3 cellular contexts compared by ENCODE assay signal in the genomic region with DNA sequence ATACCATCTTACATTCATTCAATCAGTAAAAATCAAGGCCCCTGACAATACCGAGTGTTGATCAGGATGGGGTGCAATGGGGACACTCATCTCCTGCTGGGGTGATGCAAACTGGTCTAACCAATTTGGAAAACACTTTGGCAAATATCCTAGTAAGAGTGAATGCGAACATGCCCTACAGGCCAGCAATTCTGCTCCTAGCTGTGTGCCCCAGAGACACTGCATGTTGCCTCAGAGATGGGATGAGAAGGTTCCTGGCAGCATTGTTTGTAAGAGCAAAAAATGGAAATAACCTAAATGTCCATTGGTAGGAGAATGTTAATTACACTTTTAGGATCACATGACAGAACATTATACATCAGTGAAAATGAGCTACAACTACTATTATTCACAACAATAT.
TF ChIP-seq lines count a peak whose summit lies in the region.

No MANE protein-coding gene starts in this region.

TF ChIP-seq in GM23338, 12 proteins besides CTCF, POLR2A, EP300 and RAD21:
- TF ChIP-seq, protein P1, sequence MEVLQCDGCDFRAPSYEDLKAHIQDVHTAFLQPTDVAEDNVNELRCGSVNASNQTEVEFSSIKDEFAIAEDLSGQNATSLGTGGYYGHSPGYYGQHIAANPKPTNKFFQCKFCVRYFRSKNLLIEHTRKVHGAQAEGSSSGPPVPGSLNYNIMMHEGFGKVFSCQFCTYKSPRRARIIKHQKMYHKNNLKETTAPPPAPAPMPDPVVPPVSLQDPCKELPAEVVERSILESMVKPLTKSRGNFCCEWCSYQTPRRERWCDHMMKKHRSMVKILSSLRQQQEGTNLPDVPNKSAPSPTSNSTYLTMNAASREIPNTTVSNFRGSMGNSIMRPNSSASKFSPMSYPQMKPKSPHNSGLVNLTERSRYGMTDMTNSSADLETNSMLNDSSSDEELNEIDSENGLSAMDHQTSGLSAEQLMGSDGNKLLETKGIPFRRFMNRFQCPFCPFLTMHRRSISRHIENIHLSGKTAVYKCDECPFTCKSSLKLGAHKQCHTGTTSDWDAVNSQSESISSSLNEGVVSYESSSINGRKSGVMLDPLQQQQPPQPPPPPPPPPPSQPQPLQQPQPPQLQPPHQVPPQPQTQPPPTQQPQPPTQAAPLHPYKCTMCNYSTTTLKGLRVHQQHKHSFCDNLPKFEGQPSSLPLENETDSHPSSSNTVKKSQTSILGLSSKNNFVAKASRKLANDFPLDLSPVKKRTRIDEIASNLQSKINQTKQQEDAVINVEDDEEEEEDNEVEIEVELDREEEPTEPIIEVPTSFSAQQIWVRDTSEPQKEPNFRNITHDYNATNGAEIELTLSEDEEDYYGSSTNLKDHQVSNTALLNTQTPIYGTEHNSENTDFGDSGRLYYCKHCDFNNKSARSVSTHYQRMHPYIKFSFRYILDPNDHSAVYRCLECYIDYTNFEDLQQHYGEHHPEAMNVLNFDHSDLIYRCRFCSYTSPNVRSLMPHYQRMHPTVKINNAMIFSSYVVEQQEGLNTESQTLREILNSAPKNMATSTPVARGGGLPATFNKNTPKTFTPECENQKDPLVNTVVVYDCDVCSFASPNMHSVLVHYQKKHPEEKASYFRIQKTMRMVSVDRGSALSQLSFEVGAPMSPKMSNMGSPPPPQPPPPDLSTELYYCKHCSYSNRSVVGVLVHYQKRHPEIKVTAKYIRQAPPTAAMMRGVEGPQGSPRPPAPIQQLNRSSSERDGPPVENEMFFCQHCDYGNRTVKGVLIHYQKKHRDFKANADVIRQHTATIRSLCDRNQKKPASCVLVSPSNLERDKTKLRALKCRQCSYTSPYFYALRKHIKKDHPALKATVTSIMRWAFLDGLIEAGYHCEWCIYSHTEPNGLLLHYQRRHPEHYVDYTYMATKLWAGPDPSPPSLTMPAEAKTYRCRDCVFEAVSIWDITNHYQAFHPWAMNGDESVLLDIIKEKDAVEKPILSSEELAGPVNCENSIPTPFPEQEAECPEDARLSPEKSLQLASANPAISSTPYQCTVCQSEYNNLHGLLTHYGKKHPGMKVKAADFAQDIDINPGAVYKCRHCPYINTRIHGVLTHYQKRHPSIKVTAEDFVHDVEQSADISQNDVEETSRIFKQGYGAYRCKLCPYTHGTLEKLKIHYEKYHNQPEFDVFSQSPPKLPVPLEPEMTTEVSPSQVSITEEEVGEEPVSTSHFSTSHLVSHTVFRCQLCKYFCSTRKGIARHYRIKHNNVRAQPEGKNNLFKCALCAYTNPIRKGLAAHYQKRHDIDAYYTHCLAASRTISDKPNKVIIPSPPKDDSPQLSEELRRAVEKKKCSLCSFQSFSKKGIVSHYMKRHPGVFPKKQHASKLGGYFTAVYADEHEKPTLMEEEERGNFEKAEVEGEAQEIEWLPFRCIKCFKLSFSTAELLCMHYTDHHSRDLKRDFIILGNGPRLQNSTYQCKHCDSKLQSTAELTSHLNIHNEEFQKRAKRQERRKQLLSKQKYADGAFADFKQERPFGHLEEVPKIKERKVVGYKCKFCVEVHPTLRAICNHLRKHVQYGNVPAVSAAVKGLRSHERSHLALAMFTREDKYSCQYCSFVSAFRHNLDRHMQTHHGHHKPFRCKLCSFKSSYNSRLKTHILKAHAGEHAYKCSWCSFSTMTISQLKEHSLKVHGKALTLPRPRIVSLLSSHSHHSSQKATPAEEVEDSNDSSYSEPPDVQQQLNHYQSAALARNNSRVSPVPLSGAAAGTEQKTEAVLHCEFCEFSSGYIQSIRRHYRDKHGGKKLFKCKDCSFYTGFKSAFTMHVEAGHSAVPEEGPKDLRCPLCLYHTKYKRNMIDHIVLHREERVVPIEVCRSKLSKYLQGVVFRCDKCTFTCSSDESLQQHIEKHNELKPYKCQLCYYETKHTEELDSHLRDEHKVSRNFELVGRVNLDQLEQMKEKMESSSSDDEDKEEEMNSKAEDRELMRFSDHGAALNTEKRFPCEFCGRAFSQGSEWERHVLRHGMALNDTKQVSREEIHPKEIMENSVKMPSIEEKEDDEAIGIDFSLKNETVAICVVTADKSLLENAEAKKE (CRISPR knock-in tag; IDR thresholded peaks at IDR 0.05) = no peak
- no peak for TF ChIP-seq NANOG (IDR thresholded peaks at IDR 0.05; ENCODE audit: borderline replicate concordance)
- no peak for TF ChIP-seq CREB1 (CRISPR knock-in tag; IDR thresholded peaks at IDR 0.05; ENCODE audit: low read depth)

TF ChIP-seq in K562, 482 proteins besides CTCF, POLR2A, EP300 and RAD21:
- TF ChIP-seq, protein P2, sequence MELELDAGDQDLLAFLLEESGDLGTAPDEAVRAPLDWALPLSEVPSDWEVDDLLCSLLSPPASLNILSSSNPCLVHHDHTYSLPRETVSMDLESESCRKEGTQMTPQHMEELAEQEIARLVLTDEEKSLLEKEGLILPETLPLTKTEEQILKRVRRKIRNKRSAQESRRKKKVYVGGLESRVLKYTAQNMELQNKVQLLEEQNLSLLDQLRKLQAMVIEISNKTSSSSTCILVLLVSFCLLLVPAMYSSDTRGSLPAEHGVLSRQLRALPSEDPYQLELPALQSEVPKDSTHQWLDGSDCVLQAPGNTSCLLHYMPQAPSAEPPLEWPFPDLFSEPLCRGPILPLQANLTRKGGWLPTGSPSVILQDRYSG (tag; conservative IDR thresholded peaks at IDR 0.05; ENCODE audit: low read depth) = no peak
- no peak for TF ChIP-seq MTA2 (IDR thresholded peaks at IDR 0.05; ENCODE audit: low read depth)
- TF ChIP-seq U2AF1 (optimal IDR thresholded peaks at IDR 0.05; ENCODE audit: low read depth, low read length) = no peak
- TF ChIP-seq YY1 (IDR thresholded peaks at IDR 0.05; ENCODE audit: borderline replicate concordance in 1 of 3, control insufficient read depth in 1 of 3, extremely low read depth in 1 of 3, insufficient read depth in 3 of 3, insufficient read length in 1 of 3, insufficient replicate concordance in 2 of 3, low read depth in 1 of 3, low read length in 2 of 3) = no peak
- TF ChIP-seq, protein P3, sequence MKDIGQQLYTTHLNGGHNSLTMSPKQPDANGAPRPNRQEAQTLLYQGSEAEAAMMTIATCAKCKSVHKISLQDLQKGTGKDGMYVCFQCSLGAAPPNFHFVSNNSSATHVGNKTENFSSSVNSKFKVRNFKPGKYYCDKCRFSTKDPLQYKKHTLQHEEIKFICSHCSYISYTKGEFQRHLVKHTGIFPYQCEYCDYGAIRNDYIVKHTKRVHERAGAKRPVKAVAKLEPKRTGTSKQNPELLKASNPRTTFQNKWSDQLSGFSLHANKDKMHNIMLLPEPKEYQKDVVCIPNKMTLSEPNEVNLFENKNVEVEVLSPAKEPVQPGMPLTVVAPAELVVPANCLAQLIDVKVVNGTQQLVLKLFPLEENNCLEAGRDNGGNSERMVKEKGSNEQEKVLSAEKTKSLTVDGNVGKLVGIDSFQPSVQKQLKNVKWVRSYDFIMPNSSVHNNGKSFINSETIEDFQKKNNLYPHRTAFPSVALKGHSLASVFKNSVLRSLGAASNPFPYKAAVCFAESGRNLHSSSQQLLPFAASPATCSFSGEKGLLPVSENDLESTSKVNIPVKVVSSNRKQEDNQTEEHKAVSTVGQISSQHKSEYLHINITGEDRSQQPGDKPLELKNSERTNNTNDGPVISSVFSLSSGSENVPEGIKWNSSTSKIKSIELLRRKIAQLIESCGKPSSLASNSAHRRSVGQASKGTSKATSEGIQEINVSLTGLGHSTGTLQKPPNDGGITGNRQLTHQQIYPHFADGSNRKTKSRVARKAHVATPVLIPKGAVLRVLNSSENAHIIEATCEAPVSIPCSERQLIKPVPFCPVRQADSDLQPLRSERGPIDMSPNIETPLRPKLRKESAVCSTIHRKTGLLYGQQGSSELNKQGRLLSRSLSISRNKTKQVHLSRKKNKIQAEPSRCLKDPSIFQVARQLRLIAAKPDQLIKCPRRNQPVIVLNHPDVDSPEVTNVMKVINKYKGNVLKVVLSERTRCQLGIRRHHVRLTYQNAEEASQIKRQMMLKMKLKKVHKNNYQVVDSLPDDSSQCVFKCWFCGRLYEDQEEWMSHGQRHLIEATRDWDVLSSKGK (CRISPR knock-in tag; IDR thresholded peaks at IDR 0.05) = no peak
- no peak for TF ChIP-seq ZNF146 (CRISPR knock-in tag; IDR thresholded peaks at IDR 0.05; ENCODE audit: unreplicated experiment)
- no peak for TF ChIP-seq WHSC1 (IDR thresholded peaks at IDR 0.05; ENCODE audit: low read length)

TF ChIP-seq in neural cell, 6 proteins besides CTCF, POLR2A, EP300 and RAD21:
- TF ChIP-seq MXI1 (conservative IDR thresholded peaks at IDR 0.05; ENCODE audit: poor library complexity, severe bottlenecking) = no peak
- TF ChIP-seq, protein P4, sequence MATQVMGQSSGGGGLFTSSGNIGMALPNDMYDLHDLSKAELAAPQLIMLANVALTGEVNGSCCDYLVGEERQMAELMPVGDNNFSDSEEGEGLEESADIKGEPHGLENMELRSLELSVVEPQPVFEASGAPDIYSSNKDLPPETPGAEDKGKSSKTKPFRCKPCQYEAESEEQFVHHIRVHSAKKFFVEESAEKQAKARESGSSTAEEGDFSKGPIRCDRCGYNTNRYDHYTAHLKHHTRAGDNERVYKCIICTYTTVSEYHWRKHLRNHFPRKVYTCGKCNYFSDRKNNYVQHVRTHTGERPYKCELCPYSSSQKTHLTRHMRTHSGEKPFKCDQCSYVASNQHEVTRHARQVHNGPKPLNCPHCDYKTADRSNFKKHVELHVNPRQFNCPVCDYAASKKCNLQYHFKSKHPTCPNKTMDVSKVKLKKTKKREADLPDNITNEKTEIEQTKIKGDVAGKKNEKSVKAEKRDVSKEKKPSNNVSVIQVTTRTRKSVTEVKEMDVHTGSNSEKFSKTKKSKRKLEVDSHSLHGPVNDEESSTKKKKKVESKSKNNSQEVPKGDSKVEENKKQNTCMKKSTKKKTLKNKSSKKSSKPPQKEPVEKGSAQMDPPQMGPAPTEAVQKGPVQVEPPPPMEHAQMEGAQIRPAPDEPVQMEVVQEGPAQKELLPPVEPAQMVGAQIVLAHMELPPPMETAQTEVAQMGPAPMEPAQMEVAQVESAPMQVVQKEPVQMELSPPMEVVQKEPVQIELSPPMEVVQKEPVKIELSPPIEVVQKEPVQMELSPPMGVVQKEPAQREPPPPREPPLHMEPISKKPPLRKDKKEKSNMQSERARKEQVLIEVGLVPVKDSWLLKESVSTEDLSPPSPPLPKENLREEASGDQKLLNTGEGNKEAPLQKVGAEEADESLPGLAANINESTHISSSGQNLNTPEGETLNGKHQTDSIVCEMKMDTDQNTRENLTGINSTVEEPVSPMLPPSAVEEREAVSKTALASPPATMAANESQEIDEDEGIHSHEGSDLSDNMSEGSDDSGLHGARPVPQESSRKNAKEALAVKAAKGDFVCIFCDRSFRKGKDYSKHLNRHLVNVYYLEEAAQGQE (IDR thresholded peaks at IDR 0.05; ENCODE audit: borderline replicate concordance) = no peak
- no peak for TF ChIP-seq TAF1 (IDR thresholded peaks at IDR 0.05; ENCODE audit: low read depth)
- TF ChIP-seq EZH2 (IDR thresholded peaks at IDR 0.05; ENCODE audit: borderline replicate concordance, insufficient read depth, low read length, poor library complexity, severe bottlenecking) = no peak
- no peak for TF ChIP-seq POLR2AphosphoS5 (IDR thresholded peaks at IDR 0.05)
- no peak for TF ChIP-seq SMC3 (conservative IDR thresholded peaks at IDR 0.05; ENCODE audit: poor library complexity)
